ENCODE assay signal across 19 cellular contexts in genomic region chr12:83945871-83946270, GRCh38.
DNase-seq lines count a peak whose midpoint lies in the region; FAIRE-seq and TF ChIP-seq lines count a peak whose summit lies in the region.
"Had no signal": no experiment of that assay in that cellular context is flagged by ENCODE, and none has a peak within 500 bp of the region (broad histone marks: within the 10 kb centered on the region; RNA-seq: fewer than 3 reads in every experiment).

No MANE protein-coding gene starts in this region.

- no peaks in the 10 kb centered on the region; the same call in 1 of the 2 replicates for H3K9me2 ChIP-seq in PC-9 (ENCODE audit: insufficient read depth)

- no peak overlapping the region for H3K4me3 Mint-ChIP-seq in MCF 10A (ENCODE audit: unreplicated experiment)

- no peaks in the 10 kb centered on the region for H3K36me3 ChIP-seq in breast epithelium
- no peaks in the 10 kb centered on the region for H3K36me3 ChIP-seq in small intestine (ENCODE audit: control insufficient read depth in 2 of 2, insufficient read depth in 2 of 2, low read length in 2 of 2)
- H3K36me3 ChIP-seq in PC-9 (ENCODE audit: low read depth), result no peaks in the 10 kb centered on the region
- H3K36me3 ChIP-seq: upper lobe of left lung had no signal

- H3K4me3 ChIP-seq in breast epithelium (no peak overlapping the region), epithelial cell of esophagus (ENCODE audit: low read length) (no peak overlapping the region), small intestine (ENCODE audit: low read depth in 1 of 2, low read length in 2 of 2) (no peak overlapping the region), PC-9 (no peak overlapping the region)
- H3K4me3 ChIP-seq: dorsolateral prefrontal cortex, upper lobe of left lung had no signal

- no peak overlapping the region for H2AFZ ChIP-seq in PC-9

- CTCF ChIA-PET in MCF 10A (lab: Yijun Ruan, JAX), result no interaction called here
- CTCF ChIA-PET in PC-9 (lab: Charles Lee), result no interaction called here

- no TSS peak for BruUV-seq in MCF 10A (replicated peaks; lab: Mats Ljungman, UMichigan)
- no TSS peak for BruUV-seq in PC-9 (replicated peaks; lab: Mats Ljungman, UMichigan)

- H3K27me3 ChIP-seq in breast epithelium (no peaks in the 10 kb centered on the region), small intestine (ENCODE audit: control insufficient read depth in 2 of 2, insufficient read depth in 2 of 2, low read length in 2 of 2) (no peaks in the 10 kb centered on the region), PC-9 (ENCODE audit: insufficient read depth, low read depth) (no peaks in the 10 kb centered on the region)
- H3K27me3 ChIP-seq: dorsolateral prefrontal cortex, upper lobe of left lung had no signal

- FAIRE-seq in small intestine (lab: Jason Lieb, UNC), result no peak
- FAIRE-seq: D721Med had no signal

- H3K4me1 ChIP-seq in breast epithelium, result no peaks in the 10 kb centered on the region
- H3K4me1 ChIP-seq in small intestine (ENCODE audit: control insufficient read depth in 2 of 2, insufficient read depth in 1 of 2, low read depth in 1 of 2, low read length in 1 of 2), result no peaks in the 10 kb centered on the region
- no peaks in the 10 kb centered on the region for H3K4me1 ChIP-seq in PC-9 (replicated peaks; ENCODE audit: insufficient read depth)
- H3K4me1 ChIP-seq: upper lobe of left lung had no signal

- H3F3A ChIP-seq in PC-9 (ENCODE audit: insufficient read depth, low read depth), result no peaks in the 10 kb centered on the region

- peaks cover 8% of the 10 kb centered on the region for H3K9me3 Mint-ChIP-seq in MCF 10A (ENCODE audit: unreplicated experiment)

- H3K79me2 ChIP-seq in PC-9 (ENCODE audit: low read depth), result no peaks in the 10 kb centered on the region

- TF ChIP-seq POLR2A in breast epithelium (IDR thresholded peaks at IDR 0.05), result no peak

- no peak overlapping the region for H3K4me2 ChIP-seq in PC-9

- H3K27ac ChIP-seq in breast epithelium (no peak overlapping the region), small intestine (ENCODE audit: low read depth in 1 of 2, low read length in 1 of 2) (no peak overlapping the region), PC-9 (no peak overlapping the region)
- H3K27ac ChIP-seq: dorsolateral prefrontal cortex, upper lobe of left lung had no signal

- POLR2A ChIA-PET in MCF 10A (lab: Yijun Ruan, JAX), result interaction anchor here (0.6 kb wide), 3 partner anchors 35 to 1319 kb away, joined by 3 to 4 read pairs (median 3); no protein-coding TSS in a partner anchor
- POLR2A ChIA-PET in PC-9 (lab: Charles Lee; ENCODE audit: unreplicated experiment), result interaction anchor here (0.6 kb wide), 1 partner anchor 8 kb away, joined by 4 read pairs; no protein-coding TSS in a partner anchor

- H3K27me3 Mint-ChIP-seq in MCF 10A (ENCODE audit: insufficient read depth, unreplicated experiment), result no peaks in the 10 kb centered on the region

- no peak for TF ChIP-seq CTCF in MCF 10A (IDR thresholded peaks at IDR 0.05; ENCODE audit: unreplicated experiment)
- TF ChIP-seq CTCF in breast epithelium (IDR thresholded peaks at IDR 0.05), result no peak
- TF ChIP-seq CTCF in epithelial cell of esophagus (IDR thresholded peaks at IDR 0.05; ENCODE audit: insufficient read depth, low read depth, low read length, missing control alignments), result no peak
- TF ChIP-seq CTCF in PC-9 (conservative IDR thresholded peaks at IDR 0.05), result no peak

- H3K27ac Mint-ChIP-seq in MCF 10A (ENCODE audit: low read depth, unreplicated experiment), result no peak overlapping the region

- H3K9me3 ChIP-seq in breast epithelium, result peaks cover 0 to 6% of the 10 kb centered on the region in 2 donors
- no peaks in the 10 kb centered on the region for H3K9me3 ChIP-seq in small intestine (ENCODE audit: control insufficient read depth, low read depth)
- no peaks in the 10 kb centered on the region for H3K9me3 ChIP-seq in PC-9 (ENCODE audit: insufficient read depth, low read depth)
- H3K9me3 ChIP-seq: upper lobe of left lung had no signal

- H4K20me1 ChIP-seq in PC-9 (ENCODE audit: insufficient read depth), result no peaks in the 10 kb centered on the region

- peaks cover 5% of the 10 kb centered on the region for H3K4me1 Mint-ChIP-seq in MCF 10A (ENCODE audit: insufficient read depth, unreplicated experiment)

- no peaks in the 10 kb centered on the region for H3K36me3 Mint-ChIP-seq in MCF 10A (ENCODE audit: insufficient read depth, unreplicated experiment)

- intact Hi-C loops in MCF 10A (cut with micrococcal nuclease), result no loop called here
- intact Hi-C loops in breast epithelium (cut with DNase I; ENCODE audit: low total_unique reads), result no loop called here
- intact Hi-C loops in PC-9 (cut with micrococcal nuclease; ENCODE audit: unreplicated experiment), result no loop called here

- DNase-seq in MCF 10A (ENCODE audit: unreplicated experiment) (peak; percentile 38), breast epithelium (ENCODE audit: low spot score in 2 of 2) (no peak), NCI-H748 treated with DMSO at 0.1 percent for 48 hours (lab: John Stamatoyannopoulos, UW) (peak; percentile 6), epithelial cell of esophagus (ENCODE audit: low read depth) (peak; percentile 66), small intestine (peak; percentile 14), NCI-H1436 treated with DMSO at 0.1 percent for 48 hours (lab: John Stamatoyannopoulos, UW) (no peak), NCI-H2029 treated with DMSO at 0.1 percent for 48 hours (lab: John Stamatoyannopoulos, UW) (no peak), PC-9 (no peak)
- DNase-seq: ACHN; activated CD4-positive, CD25-positive, alpha-beta regulatory T cell treated with anti-CD3 and anti-CD28 coated beads, Interleukin-2, amount 50 U/mL, for 72 hours; activated T-cell treated with anti-CD3 and anti-CD28 coated beads, Interleukin-2, amount 50 U/mL, for 48 hours; amygdala; dorsolateral prefrontal cortex; head of caudate nucleus; KG1; left colon; T-helper 1 cell; upper lobe of left lung had no signal

Comparison
In these comparisons a context has a peak if more than half of its experiments do, and no peak if none do; other contexts are left out.
1. DNase-seq: peak in MCF 10A (single experiment), NCI-H748 treated with DMSO at 0.1 percent for 48 hours (single experiment), epithelial cell of esophagus (single experiment) and small intestine (single experiment); none in breast epithelium (0 of 2), NCI-H1436 treated with DMSO at 0.1 percent for 48 hours (single experiment), NCI-H2029 treated with DMSO at 0.1 percent for 48 hours (single experiment) and PC-9 (0 of 2).